ENCODE assay signal across 26 cellular contexts in genomic region chr10:36748128-36748871, GRCh38.
"Had no signal": no experiment of that assay in that cellular context is flagged by ENCODE, and none has a peak within 500 bp of the region (broad histone marks: within the 10 kb centered on the region; RNA-seq: fewer than 3 reads in every experiment).

No MANE protein-coding gene starts in this region.

- ATAC-seq: naive thymus-derived CD8-positive, alpha-beta T cell; natural killer cell treated with Interleukin-12 subunit alpha and Interleukin-12 subunit beta and Interleukin-15 and Interleukin-18, amount 100 ng/mL, for 72 hours; psoas muscle; right cardiac atrium; sciatic nerve; stimulated activated effector memory CD8-positive, alpha-beta T cell treated with anti-CD3 and anti-CD28 coated beads, Interleukin-12 subunit alpha, Interleukin-12 subunit beta, amount 100 ng/mL, for 72 hours; stimulated activated naive B cell treated with anti-CD40 and anti-IgM and Interleukin-4, amounts not matched to agents 10 μg/mL and 1 μg/mL and 100 μg/mL, for 72 hours had no signal

- H3K27ac ChIP-seq: ovary, parathyroid adenoma, psoas muscle, skin epidermis, stomach, thoracic aorta, thyroid gland, tibial nerve, upper lobe of left lung, vagina had no signal

- H3K27me3 ChIP-seq: ovary, stomach, thyroid gland, tibial nerve, upper lobe of left lung, vagina had no signal

- H3K79me2 ChIP-seq: parathyroid adenoma had no signal

- DNase-seq: nephron progenitor cell; occipital lobe; ovary; psoas muscle; right cardiac atrium; stimulated activated CD4-positive, alpha-beta T cell treated with anti-CD3 and anti-CD28 coated beads, Interleukin-15, amount 100 ng/mL, for 24 hours; stimulated activated CD4-positive, alpha-beta T cell treated with anti-CD3 and anti-CD28 coated beads, Interleukin-2, amount 100 ng/mL, for 24 hours; stimulated activated CD4-positive, alpha-beta T cell treated with anti-CD3 and anti-CD28 coated beads, Interleukin-2, amount 100 ng/mL, for 48 hours; stimulated activated CD4-positive, alpha-beta T cell treated with anti-CD3 and anti-CD28 coated beads, Interleukin-4, amount 100 ng/mL, for 24 hours; stimulated activated naive B cell treated with anti-CD40 and anti-IgM and Interleukin-4, amounts not matched to agents 10 μg/mL and 1 μg/mL and 100 μg/mL, for 72 hours; stimulated activated naive CD4-positive, alpha-beta T cell treated with Interleukin-2 at 50 U/mL for 16 hours; stomach; thyroid gland; trophoblast cell; upper lobe of left lung had no signal

- H3K36me3 ChIP-seq: ovary, stomach, thoracic aorta, thyroid gland, tibial nerve, upper lobe of left lung, vagina had no signal

- H3K4me1 ChIP-seq: parathyroid adenoma, psoas muscle, stomach, thyroid gland, tibial nerve, upper lobe of left lung, vagina had no signal

- H2AFZ ChIP-seq: parathyroid adenoma had no signal

- H3K9ac ChIP-seq: parathyroid adenoma had no signal

- H3K9me3 ChIP-seq: ovary, psoas muscle, thyroid gland, upper lobe of left lung, vagina had no signal

- H3K4me2 ChIP-seq: smooth muscle cell had no signal

- FAIRE-seq: urothelium cell line had no signal

- H3K4me3 ChIP-seq: ovary, psoas muscle, skin epidermis, smooth muscle cell, stomach, thoracic aorta, thyroid gland, tibial nerve, upper lobe of left lung, vagina had no signal
